25 cellular contexts compared by ENCODE assay signal in genomic region chr14:90393966-90394365, GRCh38. TPM values are rescaled to one million over a fixed set of nuclear protein-coding genes. Genes with fewer than 3 reads are reported as not detected.
A peak's percentile ranks its signal among the peaks of the same experiment; 100 is the strongest.
DNase-seq lines count a peak whose midpoint lies in the region; ATAC-seq and TF ChIP-seq lines count a peak whose summit lies in the region.
"Had no signal": no experiment of that assay in that cellular context is flagged by ENCODE, and none has a peak within 500 bp of the region (broad histone marks: within the 10 kb centered on the region; RNA-seq: fewer than 3 reads in every experiment).

No MANE protein-coding gene starts in this region.

- H3K27me3 Mint-ChIP-seq in activated T-cell treated with anti-CD3 and anti-CD28 coated beads, Interleukin-2, amount 50 U/mL, for 72 hours (ENCODE audit: low read depth), result no peaks in the 10 kb centered on the region
- no peaks in the 10 kb centered on the region for H3K27me3 Mint-ChIP-seq in activated T-cell treated with anti-CD3 and anti-CD28 coated beads, Interleukin-2, amount 50 U/mL, for 4 hours (ENCODE audit: low read depth)
- H3K27me3 Mint-ChIP-seq in immature natural killer cell (ENCODE audit: low read depth in 3 of 3), result peaks cover 19 to 27% (median 21%) of the 10 kb centered on the region in 3 donors

- H3K27ac ChIP-seq in ascending aorta, result peak overlapping the region; percentile 62 to 97
- no peak overlapping the region for H3K27ac ChIP-seq in parathyroid adenoma
- H3K27ac ChIP-seq in caudate nucleus (ENCODE audit: low read depth, low read length), result no peak overlapping the region
- H3K27ac ChIP-seq: 22Rv1; A549; BLaER1 treated with 17β-estradiol and CSF1 and Interleukin-3, amounts not matched to agents 10 nM and 100 nM had no signal

- no peak overlapping the region for H3K9ac ChIP-seq in parathyroid adenoma
- H3K9ac ChIP-seq: BLaER1 treated with 17β-estradiol and CSF1 and Interleukin-3, amounts not matched to agents 10 nM and 100 nM had no signal

- H3K4me1 ChIP-seq in ascending aorta, result peaks cover 0 to 8% of the 10 kb centered on the region in 2 donors
- H3K4me1 ChIP-seq in parathyroid adenoma, result no peaks in the 10 kb centered on the region
- H3K4me1 ChIP-seq: BE2C had no signal

- DNase-seq in activated T-cell treated with anti-CD3 and anti-CD28 coated beads, Interleukin-2, amount 50 U/mL, for 72 hours, result no peak
- DNase-seq in activated T-cell treated with anti-CD3 and anti-CD28 coated beads, Interleukin-2, amount 50 U/mL, for 4 hours, result no peak
- DNase-seq in ascending aorta (ENCODE audit: low spot score in 2 of 2), result no peak
- no peak for DNase-seq in immature natural killer cell
- DNase-seq in caudate nucleus (lab: John Stamatoyannopoulos, UW), result no peak
- DNase-seq in HuH-7 (ENCODE audit: low spot score), result no peak
- DNase-seq: ACHN; AML-193; BE2C; Caco-2; CD4-positive, alpha-beta memory T cell; DMS153; DND-41; GDM1; H9; HFFc6 had no signal

- no peak for ATAC-seq in activated T-cell treated with anti-CD3 and anti-CD28 coated beads, Interleukin-2, amount 50 U/mL, for 72 hours (replicated peaks in 1 of 2)
- ATAC-seq in activated T-cell treated with anti-CD3 and anti-CD28 coated beads, Interleukin-2, amount 50 U/mL, for 4 hours, result no peak
- ATAC-seq in HG03139 (IDR thresholded peaks at IDR 0.05; ENCODE audit: unreplicated experiment), result no peak
- ATAC-seq: A549, GM12878, GM23338, HCT116 had no signal

- H3K4me1 Mint-ChIP-seq in activated T-cell treated with anti-CD3 and anti-CD28 coated beads, Interleukin-2, amount 50 U/mL, for 72 hours (ENCODE audit: low read depth), result peaks cover 11% of the 10 kb centered on the region
- H3K4me1 Mint-ChIP-seq in activated T-cell treated with anti-CD3 and anti-CD28 coated beads, Interleukin-2, amount 50 U/mL, for 4 hours (ENCODE audit: low read depth), result peaks cover 11% of the 10 kb centered on the region
- H3K4me1 Mint-ChIP-seq in immature natural killer cell, result peaks cover 11 to 13% of the 10 kb centered on the region in 2 donors

- no peak overlapping the region for H3K4me2 ChIP-seq in parathyroid adenoma (ENCODE audit: low read length)
- H3K4me2 ChIP-seq: A549; BLaER1 treated with 17β-estradiol and CSF1 and Interleukin-3, amounts not matched to agents 10 nM and 100 nM; GM23338 had no signal

- H3K27ac Mint-ChIP-seq in activated T-cell treated with anti-CD3 and anti-CD28 coated beads, Interleukin-2, amount 50 U/mL, for 72 hours, result peak overlapping the region; percentile 6
- no peak overlapping the region for H3K27ac Mint-ChIP-seq in immature natural killer cell
- H3K27ac Mint-ChIP-seq: CD14-positive monocyte, GM23338, H9, HFFc6 had no signal

- H3K9me3 Mint-ChIP-seq in activated T-cell treated with anti-CD3 and anti-CD28 coated beads, Interleukin-2, amount 50 U/mL, for 72 hours, result peaks cover 0 to 2% of the 10 kb centered on the region in 2 donors
- H3K9me3 Mint-ChIP-seq in activated T-cell treated with anti-CD3 and anti-CD28 coated beads, Interleukin-2, amount 50 U/mL, for 4 hours, result no peaks in the 10 kb centered on the region
- peaks cover 0 to 2% (median 0%) of the 10 kb centered on the region in 6 donors for H3K9me3 Mint-ChIP-seq in immature natural killer cell
- H3K9me3 Mint-ChIP-seq: CD14-positive monocyte, GM23338, HFFc6 had no signal

- H3K9me3 ChIP-seq in ascending aorta (no peaks in the 10 kb centered on the region), parathyroid adenoma (ENCODE audit: control insufficient read depth, low read length) (no peaks in the 10 kb centered on the region)
- H3K9me3 ChIP-seq: A549; BE2C; BLaER1 treated with 17β-estradiol and CSF1 and Interleukin-3, amounts not matched to agents 10 nM and 100 nM; Caco-2 had no signal

- intact Hi-C loops in ascending aorta (cut with DNase I), result loop anchor here (10.0 kb wide), 1 partner anchor 439 kb away; the partner anchor contains the start of genes EFCAB11 and TDP1

- H3K4me3 ChIP-seq in ascending aorta (no peak overlapping the region), parathyroid adenoma (ENCODE audit: low read depth, low read length) (no peak overlapping the region)
- H3K4me3 ChIP-seq: A549; BLaER1 treated with 17β-estradiol and CSF1 and Interleukin-3, amounts not matched to agents 10 nM and 100 nM; GM12878; GM23338 had no signal

- H3K36me3 ChIP-seq in ascending aorta (no peaks in the 10 kb centered on the region), parathyroid adenoma (ENCODE audit: control insufficient read depth, insufficient read depth, low read length) (no peaks in the 10 kb centered on the region)
- H3K36me3 ChIP-seq: BE2C had no signal

- peaks cover 5% of the 10 kb centered on the region in 2 donors for H3K36me3 Mint-ChIP-seq in activated T-cell treated with anti-CD3 and anti-CD28 coated beads, Interleukin-2, amount 50 U/mL, for 72 hours (ENCODE audit: insufficient read depth in 2 of 2)
- H3K36me3 Mint-ChIP-seq in activated T-cell treated with anti-CD3 and anti-CD28 coated beads, Interleukin-2, amount 50 U/mL, for 4 hours (ENCODE audit: insufficient read depth), result peaks cover 2% of the 10 kb centered on the region
- H3K36me3 Mint-ChIP-seq in immature natural killer cell, result peaks cover 4 to 7% (median 5%) of the 10 kb centered on the region in 3 donors
- H3K36me3 Mint-ChIP-seq: CD14-positive monocyte had no signal

- peak overlapping the region; percentile 32 for H2AFZ ChIP-seq in parathyroid adenoma
- H2AFZ ChIP-seq: GM23338 had no signal

- H3K27me3 ChIP-seq in ascending aorta, result no peaks in the 10 kb centered on the region
- no peaks in the 10 kb centered on the region for H3K27me3 ChIP-seq in parathyroid adenoma (ENCODE audit: control insufficient read depth, insufficient read depth, low read length)
- H3K27me3 ChIP-seq: BE2C; BLaER1 treated with 17β-estradiol and CSF1 and Interleukin-3, amounts not matched to agents 10 nM and 100 nM had no signal

- no peak for TF ChIP-seq CTCF in ascending aorta (IDR thresholded peaks at IDR 0.05)
- no peak for TF ChIP-seq CTCF in parathyroid adenoma (IDR thresholded peaks at IDR 0.05)

- no peak overlapping the region for H3K4me3 Mint-ChIP-seq in activated T-cell treated with anti-CD3 and anti-CD28 coated beads, Interleukin-2, amount 50 U/mL, for 72 hours
- no peak overlapping the region for H3K4me3 Mint-ChIP-seq in activated T-cell treated with anti-CD3 and anti-CD28 coated beads, Interleukin-2, amount 50 U/mL, for 4 hours
- no peak overlapping the region for H3K4me3 Mint-ChIP-seq in immature natural killer cell
- H3K4me3 Mint-ChIP-seq: CD14-positive monocyte; CD4-positive, alpha-beta memory T cell; GM23338; H9; HFFc6 had no signal

- H3K79me2 ChIP-seq in parathyroid adenoma, result peaks cover 10% of the 10 kb centered on the region

RNA-seq across cellular contexts. Expression of gene CALM1, which starts 2.9 kb away (rescaled TPM):
- total RNA-seq in activated T-cell treated with anti-CD3 and anti-CD28 coated beads, Interleukin-2, amount 50 U/mL, for 72 hours, result 100 to 1,000 TPM; 391 to 489 TPM
- total RNA-seq in activated T-cell treated with anti-CD3 and anti-CD28 coated beads, Interleukin-2, amount 50 U/mL, for 4 hours, result 100 to 1,000 TPM; 406 to 439 (median 417) TPM
- 178 TPM for total RNA-seq in ascending aorta
- 1,000 to 10,000 TPM; 3,313 to 3,849 (median 3,365) TPM for polyA plus RNA-seq in immature natural killer cell

Comparison
In these comparisons a context has a peak if more than half of its experiments do, and no peak if none do; other contexts are left out.
1. H3K27ac ChIP-seq: peak in ascending aorta (2 of 2); none in parathyroid adenoma (single experiment) and caudate nucleus (single experiment).